In genomic region chr18:51132256-51132935, GRCh38 we compare ENCODE assay signal across 1 cellular context.
TF ChIP-seq lines count a peak whose summit lies in the region.

No MANE protein-coding gene starts in this region.

TF ChIP-seq in H1, 55 proteins besides CTCF, POLR2A, EP300 and RAD21 (continued from another document):
- TF ChIP-seq SUZ12 (IDR thresholded peaks at IDR 0.05; ENCODE audit: low read length) (no peak), RXRA (IDR thresholded peaks at IDR 0.05; ENCODE audit: insufficient read depth, low read depth, low read length) (no peak), KDM5A (IDR thresholded peaks at IDR 0.05; ENCODE audit: low read length) (no peak), E2F6 (IDR thresholded peaks at IDR 0.05) (no peak), ASH2L (IDR thresholded peaks at IDR 0.05; ENCODE audit: low read length) (no peak), MAX (IDR thresholded peaks at IDR 0.05) (no peak), SIN3A (conservative IDR thresholded peaks at IDR 0.05 in 1 of 2, IDR thresholded peaks at IDR 0.05 in 1 of 2; ENCODE audit: low read depth in 1 of 2, low read length in 2 of 2) (no peak)
